In genomic region chr12:107436376-107436775, GRCh38 we compare ENCODE assay signal across 14 cellular contexts.
DNase-seq lines count a peak whose midpoint lies in the region; ATAC-seq, FAIRE-seq and TF ChIP-seq lines count a peak whose summit lies in the region.
"Had no signal": no experiment of that assay in that cellular context is flagged by ENCODE, and none has a peak within 500 bp of the region (broad histone marks: within the 10 kb centered on the region; RNA-seq: fewer than 3 reads in every experiment).

No MANE protein-coding gene starts in this region.

- H3K27ac Mint-ChIP-seq in Caco-2 (ENCODE audit: unreplicated experiment), result no peak overlapping the region

- BruUV-seq in Caco-2 (replicated peaks; lab: Mats Ljungman, UMichigan), result no TSS peak

- H3K4me3 Mint-ChIP-seq in Caco-2 (ENCODE audit: unreplicated experiment), result no peak overlapping the region

- POLR2A ChIA-PET in A549 (lab: Yijun Ruan, JAX) (no interaction called here), Caco-2 (lab: Charles Lee) (no interaction called here)

- WGBS in A549 (ENCODE audit: missing lambda C conversion rate), result 85% methylated on average over 5 of the region's 5 CpGs
- 93 to 95% methylated on average over 5 of the region's 5 CpGs for WGBS in sigmoid colon, 2 donors

- H3K4me3 ChIP-seq in A549 (no peak overlapping the region), brain microvascular endothelial cell (ENCODE audit: low read depth, low read length) (no peak overlapping the region), kidney (ENCODE audit: low read length in 2 of 2) (no peak overlapping the region), Caco-2 (ENCODE audit: low read depth, low read length) (no peak overlapping the region), sigmoid colon (no peak overlapping the region)
- H3K4me3 ChIP-seq: adrenal gland, left lung had no signal

- H3K27ac ChIP-seq in A549 (peak overlapping the region in 1 of 2 experiments; percentile 2; a peak in 3 of 6 replicates), brain microvascular endothelial cell (no peak overlapping the region), kidney (ENCODE audit: low read depth in 2 of 2, low read length in 2 of 2) (no peak overlapping the region), sigmoid colon (no peak overlapping the region)
- H3K27ac ChIP-seq: adrenal gland, left lung had no signal

- H3K4me1 Mint-ChIP-seq in Caco-2 (ENCODE audit: low read depth, unreplicated experiment), result no peaks in the 10 kb centered on the region

- in situ Hi-C loops in brain microvascular endothelial cell (cut with HindIII; ENCODE audit: low pct_ligation_motif_present, low sequenced_read_pairs), result no loop called here

- no peaks in the 10 kb centered on the region for H3K9me3 Mint-ChIP-seq in Caco-2 (ENCODE audit: unreplicated experiment)

- H3K9me3 ChIP-seq in A549 (no peaks in the 10 kb centered on the region), kidney (ENCODE audit: control insufficient read depth in 1 of 2, low read length in 2 of 2) (no peaks in the 10 kb centered on the region), Caco-2 (no peaks in the 10 kb centered on the region), sigmoid colon (no peaks in the 10 kb centered on the region)
- H3K9me3 ChIP-seq: adrenal gland, left lung had no signal

- H3K36me3 ChIP-seq in brain microvascular endothelial cell (replicated peaks), result no peaks in the 10 kb centered on the region
- no peaks in the 10 kb centered on the region for H3K36me3 ChIP-seq in kidney (ENCODE audit: control insufficient read depth in 1 of 2, insufficient read depth in 2 of 2, low read length in 2 of 2)
- no peaks in the 10 kb centered on the region for H3K36me3 ChIP-seq in Caco-2 (ENCODE audit: control insufficient read depth, insufficient read depth, low read length)
- H3K36me3 ChIP-seq in sigmoid colon, result no peaks in the 10 kb centered on the region
- H3K36me3 ChIP-seq: adrenal gland, left lung had no signal

- TF ChIP-seq RAD21 in A549 (conservative IDR thresholded peaks at IDR 0.05 in 1 of 2, IDR thresholded peaks at IDR 0.05 in 1 of 2), result no peak

- no peak for TF ChIP-seq POLR2A in A549 (IDR thresholded peaks at IDR 0.05; ENCODE audit: low read length)
- TF ChIP-seq POLR2A in sigmoid colon (IDR thresholded peaks at IDR 0.05), result no peak

- no peaks in the 10 kb centered on the region for H3K36me3 Mint-ChIP-seq in Caco-2 (ENCODE audit: insufficient read depth, unreplicated experiment)

- no peak for TF ChIP-seq CTCF in A549 (IDR thresholded peaks at IDR 0.05)
- no peak for TF ChIP-seq CTCF in brain microvascular endothelial cell (IDR thresholded peaks at IDR 0.05; ENCODE audit: low read depth, low read length, missing control alignments)
- TF ChIP-seq CTCF in kidney (IDR thresholded peaks at IDR 0.05; ENCODE audit: borderline replicate concordance, extremely low read depth, insufficient read depth), result no peak
- no peak for TF ChIP-seq CTCF in Caco-2 (IDR thresholded peaks at IDR 0.05; ENCODE audit: insufficient read depth in 1 of 2, low read depth in 1 of 2, low read length in 1 of 2, severe bottlenecking in 1 of 2, unreplicated experiment in 1 of 2)
- no peak for TF ChIP-seq CTCF in sigmoid colon (IDR thresholded peaks at IDR 0.05)

- TF ChIP-seq EP300 in A549 (IDR thresholded peaks at IDR 0.05), result no peak
- no peak for TF ChIP-seq EP300 in sigmoid colon (IDR thresholded peaks at IDR 0.05)

- H3K27me3 ChIP-seq in brain microvascular endothelial cell (replicated peaks), result no peaks in the 10 kb centered on the region
- no peaks in the 10 kb centered on the region for H3K27me3 ChIP-seq in Caco-2 (replicated peaks; ENCODE audit: control insufficient read depth, insufficient read depth, low read length)
- H3K27me3 ChIP-seq in sigmoid colon, result no peaks in the 10 kb centered on the region
- H3K27me3 ChIP-seq: adrenal gland, left lung had no signal

- intact Hi-C loops in kidney (cut with DNase I), result no loop called here
- intact Hi-C loops in Caco-2 (cut with micrococcal nuclease; ENCODE audit: unreplicated experiment), result no loop called here
- intact Hi-C loops in sigmoid colon (cut with DNase I), result no loop called here

- DNase-seq in A549 (ENCODE audit: low read depth in 1 of 2, low spot score in 1 of 2) (peak; percentile 15 to 45), HPDE6-E6E7 (ENCODE audit: extremely low spot score) (peak; percentile 74), brain microvascular endothelial cell (peak; percentile 61), iPS DF 4.7 (ENCODE audit: extremely low read depth, low spot score) (peak; percentile 46), kidney (no peak), Caco-2 (no peak), sigmoid colon (no peak)
- DNase-seq: adrenal gland; DMS79 treated with DMSO at 0.1 percent for 48 hours; left lung; MM.1S; RPMI8226; stimulated activated CD4-positive, alpha-beta T cell treated with anti-CD3 and anti-CD28 coated beads, Interleukin-15, amount 100 ng/mL, for 24 hours had no signal

- no peak overlapping the region for H3K4me2 ChIP-seq in A549

- FAIRE-seq in A549 (lab: Jason Lieb, UNC), result no peak
- FAIRE-seq in kidney (lab: Jason Lieb, UNC), result no peak

- CTCF ChIA-PET in A549 (lab: Yijun Ruan, JAX), result interaction anchor here (1.3 to 2.1 kb wide), 2 partner anchors 171 to 305 kb away, joined by 5 to 7 read pairs; no protein-coding TSS in a partner anchor
- CTCF ChIA-PET in Caco-2 (lab: Charles Lee), result no interaction called here

- ATAC-seq in A549 (peak; percentile 57 to 62; a peak in 4 of 6 replicates), HG03342 (IDR thresholded peaks at IDR 0.05; ENCODE audit: unreplicated experiment) (no peak)
- ATAC-seq: left lung had no signal

- peaks cover 6% of the 10 kb centered on the region for H3K27me3 Mint-ChIP-seq in Caco-2 (ENCODE audit: insufficient read depth, unreplicated experiment)

- peaks cover 10% of the 10 kb centered on the region; the same call in 2 of the 3 replicates for H3K4me1 ChIP-seq in A549
- H3K4me1 ChIP-seq in kidney (ENCODE audit: control insufficient read depth in 1 of 2, insufficient read depth in 1 of 2, low read depth in 1 of 2, low read length in 2 of 2), result peaks cover 0 to 5% of the 10 kb centered on the region in 2 donors
- H3K4me1 ChIP-seq in Caco-2, result no peaks in the 10 kb centered on the region
- H3K4me1 ChIP-seq in sigmoid colon, result no peaks in the 10 kb centered on the region
- H3K4me1 ChIP-seq: adrenal gland, left lung had no signal

- H3K9ac ChIP-seq in kidney (ENCODE audit: low read length in 2 of 2), result no peak overlapping the region

TF ChIP-seq in A549, 52 proteins besides CTCF, POLR2A, EP300 and RAD21:
- TF ChIP-seq REST (IDR thresholded peaks at IDR 0.05), result no peak
- no peak for TF ChIP-seq FOSL2 (IDR thresholded peaks at IDR 0.05)
- no peak for TF ChIP-seq FOSL2 (CRISPR knock-in tag; IDR thresholded peaks at IDR 0.05)
- no peak for TF ChIP-seq HOXA7 (CRISPR knock-in tag; IDR thresholded peaks at IDR 0.05)
- TF ChIP-seq ZNF302 (CRISPR knock-in tag; IDR thresholded peaks at IDR 0.05), result no peak
- no peak for TF ChIP-seq KDM1A (IDR thresholded peaks at IDR 0.05; ENCODE audit: low read depth)
- TF ChIP-seq NPAS2 (CRISPR knock-in tag; IDR thresholded peaks at IDR 0.05; ENCODE audit: borderline replicate concordance), result no peak
- TF ChIP-seq EHMT2 (IDR thresholded peaks at IDR 0.05; ENCODE audit: low read depth), result no peak
- no peak for TF ChIP-seq ATOH8 (CRISPR knock-in tag; IDR thresholded peaks at IDR 0.05; ENCODE audit: low read depth)
- TF ChIP-seq JUN (IDR thresholded peaks at IDR 0.05), result no peak
- no peak for TF ChIP-seq TP53 (CRISPR knock-in tag; IDR thresholded peaks at IDR 0.05)
TF ChIP-seq in A549: peak in this region for 0.

Comparison
In these comparisons a context has a peak if more than half of its experiments do, and no peak if none do; other contexts are left out.
1. DNase-seq: peak in A549 (2 of 2), HPDE6-E6E7 (single experiment), brain microvascular endothelial cell (single experiment) and iPS DF 4.7 (single experiment); none in kidney (single experiment), Caco-2 (0 of 2) and sigmoid colon (single experiment).